Comparison of ENCODE assay signal across 10 cellular contexts in the genomic region with DNA sequence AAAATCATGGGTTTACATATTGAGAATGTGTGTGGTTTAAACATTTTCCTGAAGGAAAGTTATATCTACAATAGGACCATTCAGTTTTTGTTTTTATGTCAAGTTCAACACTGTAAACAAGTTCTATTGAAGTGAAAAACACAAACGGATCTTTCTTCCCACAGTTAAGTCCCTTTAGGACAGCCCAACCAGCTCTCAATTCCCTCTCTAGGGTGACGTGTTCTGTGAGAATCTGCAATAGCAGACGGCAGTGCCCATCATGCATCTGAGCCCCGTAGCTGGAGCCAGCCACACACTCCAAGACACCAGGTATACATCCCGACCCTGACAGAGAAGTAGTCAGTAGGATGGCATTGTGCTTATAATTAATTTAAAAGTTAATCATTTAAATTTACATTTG.
"Had no signal": no experiment of that assay in that cellular context is flagged by ENCODE, and none has a peak within 500 bp of the region (broad histone marks: within the 10 kb centered on the region; RNA-seq: fewer than 3 reads in every experiment).

No MANE protein-coding gene starts in this region.

- ATAC-seq: activated naive CD8-positive, alpha-beta T cell treated with anti-CD3 and anti-CD28 coated beads, Interleukin-2, amount 50 U/mL, for 24 hours; activated T-helper 17 cell treated with anti-CD3 and anti-CD28 coated beads, Interleukin-2, amount 50 U/mL, for 72 hours; stimulated activated naive CD8-positive, alpha-beta T cell treated with anti-CD3 and anti-CD28 coated beads, Interleukin-15, amount 100 ng/mL, for 72 hours had no signal

- DNase-seq: activated CD4-positive, alpha-beta T cell treated with anti-CD3 and anti-CD28 coated beads for 1 hour; activated CD4-positive, alpha-beta T cell treated with anti-CD3 and anti-CD28 coated beads, Interleukin-2, amount 50 U/mL, for 4 hours; activated naive CD4-positive, alpha-beta T cell treated with anti-CD3 and anti-CD28 coated beads for 36 hours; activated naive CD8-positive, alpha-beta T cell treated with anti-CD3 and anti-CD28 coated beads, Interleukin-2, amount 50 U/mL, for 24 hours; dermis blood vessel endothelial cell; kidney; sigmoid colon; spleen; stimulated activated naive CD8-positive, alpha-beta T cell treated with anti-CD3 and anti-CD28 coated beads, Interleukin-15, amount 100 ng/mL, for 72 hours had no signal
